9 cellular contexts compared by ENCODE assay signal in the genomic region with DNA sequence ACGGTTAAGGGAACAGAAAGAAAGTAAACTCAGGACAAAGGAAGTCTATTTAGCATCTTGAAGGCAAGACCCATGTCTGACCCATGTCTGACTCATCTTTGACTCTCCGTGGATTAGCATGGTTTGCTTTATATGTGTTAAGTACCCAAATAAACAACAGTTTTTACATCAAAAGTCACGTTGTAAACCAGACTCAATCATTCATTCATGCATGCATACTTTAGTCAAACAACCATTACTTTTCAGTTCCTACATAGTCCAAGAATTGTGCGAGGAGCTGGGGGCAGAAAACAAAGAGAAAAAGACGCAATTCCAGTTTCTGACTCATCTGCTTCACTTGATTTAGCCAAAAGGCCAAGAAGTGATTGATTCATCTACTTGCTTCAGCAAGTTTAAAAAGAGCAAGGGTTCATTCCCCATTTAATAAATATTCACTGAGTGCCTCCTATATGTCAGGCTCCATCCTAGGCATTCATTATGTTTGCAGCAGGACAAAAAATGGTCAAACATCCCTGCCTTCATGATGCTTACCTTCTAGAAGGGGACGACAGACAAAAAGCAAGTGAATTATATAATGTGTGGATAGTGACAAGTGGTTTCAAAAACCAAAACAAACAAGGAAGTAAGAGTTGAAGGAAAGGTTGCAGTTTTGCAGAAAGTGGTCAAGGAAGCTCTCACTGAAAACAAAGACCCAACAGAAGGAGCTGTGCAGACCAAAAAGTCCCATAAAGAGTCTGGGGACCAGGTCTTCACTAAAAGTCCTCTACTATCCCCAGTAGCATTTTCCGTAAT.
DNase-seq lines count a peak whose midpoint lies in the region; ATAC-seq and TF ChIP-seq lines count a peak whose summit lies in the region.
"Had no signal": no experiment of that assay in that cellular context is flagged by ENCODE, and none has a peak within 500 bp of the region (broad histone marks: within the 10 kb centered on the region; RNA-seq: fewer than 3 reads in every experiment).

No MANE protein-coding gene starts in this region.

- no peaks in the 10 kb centered on the region for H3K9me3 ChIP-seq in smooth muscle cell (replicated peaks; ENCODE audit: low read depth)

- H3K4me2 ChIP-seq in smooth muscle cell, result peak overlapping the region; percentile 25

- peaks cover 12% of the 10 kb centered on the region for H3K4me1 ChIP-seq in smooth muscle cell (ENCODE audit: low read depth)

- ATAC-seq in GM19463 (IDR thresholded peaks at IDR 0.05; ENCODE audit: unreplicated experiment) (no peak), HG03039 (IDR thresholded peaks at IDR 0.05; ENCODE audit: unreplicated experiment) (no peak)

- no peaks in the 10 kb centered on the region for H3K36me3 ChIP-seq in smooth muscle cell (ENCODE audit: low read depth)

- H3K27ac ChIP-seq in smooth muscle cell (ENCODE audit: low read depth), result peak overlapping the region; percentile 59

- no peak overlapping the region for H2AFZ ChIP-seq in smooth muscle cell (ENCODE audit: low read depth)

- no peak for TF ChIP-seq CTCF in GM13977 (IDR thresholded peaks at IDR 0.05; ENCODE audit: extremely low read depth, insufficient read depth, missing control alignments)
- TF ChIP-seq CTCF in choroid plexus epithelial cell (conservative IDR thresholded peaks at IDR 0.05; ENCODE audit: low read depth, low read length), result no peak
- TF ChIP-seq CTCF in smooth muscle cell (IDR thresholded peaks at IDR 0.05; ENCODE audit: borderline replicate concordance, insufficient read depth, poor library complexity, severe bottlenecking), result no peak

- peaks cover 9% of the 10 kb centered on the region for H3F3A ChIP-seq in smooth muscle cell (ENCODE audit: low read depth)

- no peak overlapping the region for H3K9ac ChIP-seq in smooth muscle cell (ENCODE audit: low read depth)

- H3K4me3 ChIP-seq in choroid plexus epithelial cell (ENCODE audit: low read depth, low read length), result no peak overlapping the region
- H3K4me3 ChIP-seq in smooth muscle cell, result no peak overlapping the region

- in situ Hi-C loops in GM13977 (cut with MboI; ENCODE audit: low pct_unique_long_range_greater_than_20kb, low sequenced_read_pairs, unreplicated experiment), result no loop called here

- DNase-seq in GM13977 (ENCODE audit: low spot score), result peak; percentile 28
- DNase-seq in NOMO-1 treated with dmso at 0.1 percent for 144 hours (lab: John Stamatoyannopoulos, UW; ENCODE audit: unreplicated experiment), result peak; percentile 10
- peak; percentile 80 for DNase-seq in choroid plexus epithelial cell (ENCODE audit: low read depth)
- no peak for DNase-seq in smooth muscle cell (lab: John Stamatoyannopoulos, UW; ENCODE audit: unreplicated experiment)
- no peak for DNase-seq in activated gamma-delta T cell treated with Interleukin-2 at 50 U/mL for 16 hours
- DNase-seq: activated CD8-positive, alpha-beta memory T cell treated with anti-CD3 and anti-CD28 coated beads, Interleukin-2, amount 50 U/mL, for 48 hours; NCI-H1092 had no signal

- WGBS in smooth muscle cell (ENCODE audit: low lambda C conversion rate), result 29% methylated on average over 7 of the region's 7 CpGs

- no peaks in the 10 kb centered on the region for H3K27me3 ChIP-seq in smooth muscle cell (ENCODE audit: low read depth)

- H4K20me1 ChIP-seq in smooth muscle cell (ENCODE audit: low read depth), result no peaks in the 10 kb centered on the region

- H3K79me2 ChIP-seq in smooth muscle cell (ENCODE audit: low read depth), result no peaks in the 10 kb centered on the region

Comparison
In these comparisons a context has a peak if more than half of its experiments do, and no peak if none do; other contexts are left out.
1. DNase-seq: peak in GM13977 (single experiment), NOMO-1 treated with dmso at 0.1 percent for 144 hours (single experiment) and choroid plexus epithelial cell (single experiment); none in smooth muscle cell (single experiment) and activated gamma-delta T cell treated with Interleukin-2 at 50 U/mL for 16 hours (single experiment).